ENCODE assay signal across 1 cellular context in the genomic region with DNA sequence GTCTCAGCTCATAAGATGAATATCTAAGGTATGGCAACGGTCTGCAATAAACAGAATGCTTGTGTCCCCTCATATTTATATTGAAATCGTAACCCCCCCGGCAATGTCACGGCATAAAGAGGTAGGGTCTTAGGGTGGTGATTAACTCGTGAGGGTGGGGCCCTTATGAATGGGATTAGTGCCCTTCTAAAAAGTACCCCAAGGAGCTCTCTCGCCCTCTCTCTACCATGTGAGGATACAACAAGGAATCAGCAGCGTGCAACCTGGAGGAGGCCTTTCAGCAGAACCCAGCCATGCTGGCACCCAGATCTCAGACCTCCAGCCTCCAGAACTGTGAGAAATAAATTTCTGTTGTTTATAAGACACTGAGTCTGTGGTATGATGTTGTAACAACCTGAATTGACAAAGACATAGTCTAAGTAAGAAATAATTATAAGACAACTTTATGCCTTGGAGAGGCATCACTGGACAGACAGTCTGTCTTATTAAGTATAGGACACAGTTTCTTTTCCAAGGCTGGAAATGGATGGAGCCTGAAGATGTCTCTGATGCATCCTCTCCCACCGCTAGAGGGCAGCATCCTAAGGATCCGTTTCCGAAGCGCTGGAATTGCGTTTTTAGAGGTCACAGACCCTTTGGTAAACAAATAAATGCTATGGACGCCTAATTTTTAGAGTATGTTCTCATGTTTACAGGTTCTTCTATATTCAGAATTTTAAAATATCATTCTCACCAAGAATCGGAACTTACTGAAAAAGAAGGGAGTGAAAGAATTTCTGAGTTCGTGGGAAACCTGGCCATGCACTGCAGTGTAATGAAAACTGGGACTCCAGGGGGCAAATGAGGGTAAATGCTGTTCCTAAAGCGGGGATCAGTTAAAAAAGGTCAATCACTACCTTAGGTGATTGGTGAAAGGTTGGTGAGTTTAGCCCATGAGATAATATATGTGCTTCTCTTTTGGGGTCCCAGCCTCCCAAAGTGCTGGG.
TF ChIP-seq lines count a peak whose summit lies in the region.

No MANE protein-coding gene starts in this region.

TF ChIP-seq in WTC11, 78 proteins besides CTCF, POLR2A, EP300 and RAD21 (continued from another document):
- TF ChIP-seq, protein P1, sequence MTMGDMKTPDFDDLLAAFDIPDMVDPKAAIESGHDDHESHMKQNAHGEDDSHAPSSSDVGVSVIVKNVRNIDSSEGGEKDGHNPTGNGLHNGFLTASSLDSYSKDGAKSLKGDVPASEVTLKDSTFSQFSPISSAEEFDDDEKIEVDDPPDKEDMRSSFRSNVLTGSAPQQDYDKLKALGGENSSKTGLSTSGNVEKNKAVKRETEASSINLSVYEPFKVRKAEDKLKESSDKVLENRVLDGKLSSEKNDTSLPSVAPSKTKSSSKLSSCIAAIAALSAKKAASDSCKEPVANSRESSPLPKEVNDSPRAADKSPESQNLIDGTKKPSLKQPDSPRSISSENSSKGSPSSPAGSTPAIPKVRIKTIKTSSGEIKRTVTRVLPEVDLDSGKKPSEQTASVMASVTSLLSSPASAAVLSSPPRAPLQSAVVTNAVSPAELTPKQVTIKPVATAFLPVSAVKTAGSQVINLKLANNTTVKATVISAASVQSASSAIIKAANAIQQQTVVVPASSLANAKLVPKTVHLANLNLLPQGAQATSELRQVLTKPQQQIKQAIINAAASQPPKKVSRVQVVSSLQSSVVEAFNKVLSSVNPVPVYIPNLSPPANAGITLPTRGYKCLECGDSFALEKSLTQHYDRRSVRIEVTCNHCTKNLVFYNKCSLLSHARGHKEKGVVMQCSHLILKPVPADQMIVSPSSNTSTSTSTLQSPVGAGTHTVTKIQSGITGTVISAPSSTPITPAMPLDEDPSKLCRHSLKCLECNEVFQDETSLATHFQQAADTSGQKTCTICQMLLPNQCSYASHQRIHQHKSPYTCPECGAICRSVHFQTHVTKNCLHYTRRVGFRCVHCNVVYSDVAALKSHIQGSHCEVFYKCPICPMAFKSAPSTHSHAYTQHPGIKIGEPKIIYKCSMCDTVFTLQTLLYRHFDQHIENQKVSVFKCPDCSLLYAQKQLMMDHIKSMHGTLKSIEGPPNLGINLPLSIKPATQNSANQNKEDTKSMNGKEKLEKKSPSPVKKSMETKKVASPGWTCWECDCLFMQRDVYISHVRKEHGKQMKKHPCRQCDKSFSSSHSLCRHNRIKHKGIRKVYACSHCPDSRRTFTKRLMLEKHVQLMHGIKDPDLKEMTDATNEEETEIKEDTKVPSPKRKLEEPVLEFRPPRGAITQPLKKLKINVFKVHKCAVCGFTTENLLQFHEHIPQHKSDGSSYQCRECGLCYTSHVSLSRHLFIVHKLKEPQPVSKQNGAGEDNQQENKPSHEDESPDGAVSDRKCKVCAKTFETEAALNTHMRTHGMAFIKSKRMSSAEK (CRISPR knock-in tag; IDR thresholded peaks at IDR 0.05; ENCODE audit: borderline replicate concordance), result no peak
- TF ChIP-seq NFATC4 (CRISPR knock-in tag; IDR thresholded peaks at IDR 0.05), result no peak
TF ChIP-seq in WTC11: peak in this region for 0.
